Comparison of ENCODE assay signal across 12 cellular contexts in genomic region chr16:13909872-13910303, GRCh38. TPM values are rescaled to one million over a fixed set of nuclear protein-coding genes. Genes with fewer than 3 reads are reported as not detected.
DNase-seq lines count a peak whose midpoint lies in the region; ATAC-seq, FAIRE-seq and TF ChIP-seq lines count a peak whose summit lies in the region.
"Had no signal": no experiment of that assay in that cellular context is flagged by ENCODE, and none has a peak within 500 bp of the region (broad histone marks: within the 10 kb centered on the region; RNA-seq: fewer than 3 reads in every experiment).

No MANE protein-coding gene starts in this region.

- H3K36me3 ChIP-seq in HepG2 (replicated peaks in 1 of 2; ENCODE audit: control insufficient read depth in 1 of 2, insufficient read depth in 2 of 2, low read length in 2 of 2) (no peaks in the 10 kb centered on the region), neural progenitor cell (no peaks in the 10 kb centered on the region)
- H3K36me3 ChIP-seq: neutrophil had no signal

- H3F3A ChIP-seq in neural progenitor cell (ENCODE audit: low read depth), result no peaks in the 10 kb centered on the region

- H2AFZ ChIP-seq in HepG2 (ENCODE audit: low read length) (no peak overlapping the region), neural progenitor cell (replicated peaks) (no peak overlapping the region)

- no peaks in the 10 kb centered on the region for H3K4me1 Mint-ChIP-seq in neural progenitor cell

- peak; percentile 89 for ATAC-seq in HepG2
- ATAC-seq: stimulated activated naive CD8-positive, alpha-beta T cell treated with anti-CD3 and anti-CD28 coated beads, Interleukin-15, Interleukin-2, amounts not matched to agents 100 U/mL and 50 U/mL, for 24 hours had no signal

- no peak overlapping the region for H3K27ac Mint-ChIP-seq in neural progenitor cell
- H3K27ac Mint-ChIP-seq: activated T-cell treated with anti-CD3 and anti-CD28 coated beads, Interleukin-2, amount 50 U/mL, for 24 hours had no signal

- peak; percentile 11 for DNase-seq in NCI-H2196 (lab: John Stamatoyannopoulos, UW; ENCODE audit: unreplicated experiment)
- DNase-seq in dedifferentiated amniotic fluid mesenchymal stem cell (ENCODE audit: extremely low spot score), result peak; percentile 81
- peak; percentile 92 for DNase-seq in HepG2 (ENCODE audit: low spot score)
- peak; percentile 60 for DNase-seq in ureter (ENCODE audit: low spot score)
- no peak for DNase-seq in neural progenitor cell (ENCODE audit: low spot score)
- no peak for DNase-seq in iPS-NIHi11 (ENCODE audit: low spot score)
- DNase-seq in RKO (ENCODE audit: low spot score), result no peak
- DNase-seq: activated T-cell treated with anti-CD3 and anti-CD28 coated beads, Interleukin-2, amount 50 U/mL, for 24 hours; KG1; stimulated activated naive CD8-positive, alpha-beta T cell treated with anti-CD3 and anti-CD28 coated beads, Interleukin-15, Interleukin-2, amounts not matched to agents 100 U/mL and 50 U/mL, for 24 hours had no signal

- TF ChIP-seq POLR2A in HepG2 (IDR thresholded peaks at IDR 0.05; ENCODE audit: insufficient read depth in 1 of 2, low read depth in 2 of 2, low read length in 2 of 2), result no peak

- H3K4me3 Mint-ChIP-seq in neural progenitor cell, result no peak overlapping the region
- H3K4me3 Mint-ChIP-seq: activated T-cell treated with anti-CD3 and anti-CD28 coated beads, Interleukin-2, amount 50 U/mL, for 24 hours had no signal

- H3K4me2 ChIP-seq in HepG2 (ENCODE audit: low read depth, low read length) (peak overlapping the region; percentile 62), neural progenitor cell (no peak overlapping the region)

- in situ Hi-C loops in HepG2 (cut with HindIII; ENCODE audit: extremely low pct_ligation_motif_present, low pct_unique_long_range_greater_than_20kb), result no loop called here

- FAIRE-seq in HepG2 (lab: Jason Lieb, UNC), result peak; percentile 59

- H3K9me3 ChIP-seq in HepG2 (ENCODE audit: low read length) (peaks cover 27% of the 10 kb centered on the region), neural progenitor cell (ENCODE audit: low read depth) (no peaks in the 10 kb centered on the region)
- H3K9me3 ChIP-seq: neutrophil had no signal

- TF ChIP-seq CTCF in HepG2 (CRISPR knock-in tag; IDR thresholded peaks at IDR 0.05), result no peak
- TF ChIP-seq CTCF in neural progenitor cell (IDR thresholded peaks at IDR 0.05), result no peak

- POLR2A ChIA-PET in HepG2 (lab: Yijun Ruan, JAX), result interaction anchor here (1.0 kb wide), 1 partner anchor 10 kb away, joined by 3 read pairs; the partner anchor contains the start of gene ERCC4

- H3K36me3 Mint-ChIP-seq in neural progenitor cell, result no peaks in the 10 kb centered on the region

- no peak for TF ChIP-seq RAD21 in HepG2 (CRISPR knock-in tag; IDR thresholded peaks at IDR 0.05)

- no peak overlapping the region for H3K9ac ChIP-seq in HepG2 (ENCODE audit: insufficient read depth, low read depth, low read length)
- H3K9ac ChIP-seq in neural progenitor cell, result no peak overlapping the region

- H3K27me3 ChIP-seq in HepG2 (ENCODE audit: control insufficient read depth in 1 of 2, insufficient read depth in 2 of 2, low read length in 2 of 2) (no peaks in the 10 kb centered on the region), neural progenitor cell (no peaks in the 10 kb centered on the region)

- H3K4me3 ChIP-seq in HepG2 (replicated peaks in 1 of 3; ENCODE audit: insufficient read depth in 1 of 3, low read depth in 2 of 3, low read length in 3 of 3) (peak overlapping the region in 2 of 3 experiments; percentile 2; a peak in 2 of 6 replicates), neural progenitor cell (no peak overlapping the region)
- H3K4me3 ChIP-seq: SK-N-MC had no signal

- WGBS in HepG2 (ENCODE audit: low lambda C conversion rate), result 2% methylated on average over 3 of the region's 3 CpGs

- H3K79me2 ChIP-seq in HepG2 (ENCODE audit: insufficient read depth, low read length) (no peaks in the 10 kb centered on the region), neural progenitor cell (ENCODE audit: low read depth) (no peaks in the 10 kb centered on the region)

- intact Hi-C loops in HepG2 (cut with micrococcal nuclease; ENCODE audit: unreplicated experiment), result no loop called here

- CTCF ChIA-PET in HepG2 (lab: Yijun Ruan, JAX; ENCODE audit: low intra/inter-chr PET ratio, low total read pairs), result interaction anchor here (1.6 kb wide), 1 partner anchor 10 kb away, joined by 4 read pairs; the partner anchor contains the start of gene ERCC4

- H4K20me1 ChIP-seq in HepG2 (ENCODE audit: insufficient read depth, low read length) (no peaks in the 10 kb centered on the region), neural progenitor cell (ENCODE audit: low read depth) (no peaks in the 10 kb centered on the region)

- H3K9me3 Mint-ChIP-seq in neural progenitor cell, result peaks cover 19% of the 10 kb centered on the region
- H3K9me3 Mint-ChIP-seq: activated T-cell treated with anti-CD3 and anti-CD28 coated beads, Interleukin-2, amount 50 U/mL, for 24 hours had no signal

- BruUV-seq in HepG2 (replicated peaks; lab: Mats Ljungman, UMichigan), result no TSS peak

- H3K27ac ChIP-seq in HepG2 (ENCODE audit: extremely low read length, insufficient read depth, low read length) (peak overlapping the region; percentile 6), neural progenitor cell (no peak overlapping the region)
- H3K27ac ChIP-seq: neutrophil, SK-N-MC had no signal

- peaks cover 42% of the 10 kb centered on the region for H3K4me1 ChIP-seq in HepG2 (ENCODE audit: insufficient read depth, low read length)
- H3K4me1 ChIP-seq in neural progenitor cell, result no peaks in the 10 kb centered on the region

- peaks cover 12% of the 10 kb centered on the region for H3K27me3 Mint-ChIP-seq in neural progenitor cell (ENCODE audit: insufficient read depth, low read depth)

- TF ChIP-seq EP300 in HepG2 (IDR thresholded peaks at IDR 0.05; ENCODE audit: low read depth in 2 of 2, low read length in 2 of 2) (peak in 1 of 2 experiments; percentile 53; a peak in 2 of 4 replicates), HepG2 (CRISPR knock-in tag; IDR thresholded peaks at IDR 0.05; ENCODE audit: borderline replicate concordance) (no peak)

TF ChIP-seq in HepG2, 621 proteins besides CTCF, POLR2A, EP300 and RAD21 (continues in another document):
- TF ChIP-seq PBX2 (CRISPR knock-in tag; IDR thresholded peaks at IDR 0.05) (no peak), PAXIP1 (CRISPR knock-in tag; conservative IDR thresholded peaks at IDR 0.05) (peak; percentile 82)

RNA-seq across cellular contexts. Expression of gene ERCC4, which starts 10.1 kb away (rescaled TPM):
- total RNA-seq in HepG2 (2016; rRNA removed; fragmentation: Illumina TruSeq; extraction: Trizol), result 15.2 and 27.9 TPM in 2 replicates
- 15.7 and 17.8 TPM in 2 replicates for total RNA-seq in HepG2 (2016; cell fraction: cytosol; rRNA removed; fragmentation: Illumina TruSeq; extraction: Trizol; ENCODE audit: low read depth)
- 15.2 and 33.1 TPM in 2 replicates for total RNA-seq in HepG2 (2016; cell fraction: insoluble cytoplasmic fraction; rRNA removed; fragmentation: Illumina TruSeq; extraction: Trizol)
- total RNA-seq in HepG2 (2016; cell fraction: membrane; rRNA removed; fragmentation: Illumina TruSeq; extraction: Trizol), result 5.6 and 5.8 TPM in 2 replicates
- total RNA-seq in HepG2 (2016; cell fraction: nucleus; rRNA removed; fragmentation: Illumina TruSeq; extraction: Trizol), result 13.3 and 14.1 TPM in 2 replicates
- 5.4 and 5.7 TPM in 2 replicates for polyA plus RNA-seq in HepG2 (2011; rRNA removed)
- 1.7 and 2.7 TPM in 2 replicates for polyA plus RNA-seq in HepG2 (2011; cell fraction: cytosol; rRNA removed)
- 3.0 and 4.3 TPM in 2 replicates for polyA plus RNA-seq in HepG2 (2011; cell fraction: nucleus; rRNA removed)
- polyA plus RNA-seq in HepG2 (2012), result 6.4 and 8.2 TPM in 2 replicates
- 0.23 and 0.35 TPM in 2 replicates for polyA plus RNA-seq in HepG2 (2016; cell fraction: cytosol; fragmentation: Illumina TruSeq; extraction: Trizol; ENCODE audit: low read depth)
- 8.7 and 9.8 TPM in 2 replicates for polyA plus RNA-seq in HepG2 (2016; cell fraction: insoluble cytoplasmic fraction; fragmentation: Illumina TruSeq; extraction: Trizol; ENCODE audit: low read depth)
- polyA plus RNA-seq in HepG2 (2016; cell fraction: membrane; fragmentation: Illumina TruSeq; extraction: Trizol; ENCODE audit: low read depth), result 0.58 and 0.98 TPM in 2 replicates
- 8.7 and 13.2 TPM in 2 replicates for polyA plus RNA-seq in HepG2 (2016; cell fraction: nucleus; fragmentation: Illumina TruSeq; extraction: Trizol; ENCODE audit: insufficient read depth, low read depth)
- 26.2 and 26.7 TPM in 2 replicates for polyA minus RNA-seq in HepG2 (2011; rRNA and poly(A)+ RNA removed; ENCODE audit: low replicate concordance)
- polyA minus RNA-seq in HepG2 (2011; cell fraction: cytosol; rRNA and poly(A)+ RNA removed), result 19.2 and 21.1 TPM in 2 replicates
- 15.1 and 21.3 TPM in 2 replicates for polyA minus RNA-seq in HepG2 (2011; cell fraction: nucleus; rRNA and poly(A)+ RNA removed)
- 16.2 TPM for total RNA-seq in ureter
- total RNA-seq in neural progenitor cell (ENCODE audit: low replicate concordance), result 7.7 and 11.4 TPM in 2 replicates

Comparison
In these comparisons a context has a peak if more than half of its experiments do, and no peak if none do; other contexts are left out.
1. DNase-seq: peak in NCI-H2196 (single experiment), dedifferentiated amniotic fluid mesenchymal stem cell (single experiment), HepG2 (single experiment) and ureter (single experiment); none in neural progenitor cell (single experiment), iPS-NIHi11 (single experiment) and RKO (single experiment).